8 cellular contexts compared by ENCODE assay signal in genomic region chr6:16761469-16762264, GRCh38. TPM values are rescaled to one million over a fixed set of nuclear protein-coding genes. Genes with fewer than 3 reads are reported as not detected.
A peak's percentile ranks its signal among the peaks of the same experiment; 100 is the strongest.
DNase-seq lines count a peak whose midpoint lies in the region; ATAC-seq and TF ChIP-seq lines count a peak whose summit lies in the region.

No MANE protein-coding gene starts in this region.

- H3K36me3 ChIP-seq in neuron (ENCODE audit: insufficient read depth, low read length), result no peaks in the 10 kb centered on the region

- peak overlapping the region; percentile 81 for H2AFZ ChIP-seq in neuron (ENCODE audit: low read depth, low read length)

- no peak for TF ChIP-seq CTCF in foreskin fibroblast (IDR thresholded peaks at IDR 0.05; ENCODE audit: low read depth, low read length)

- no peaks in the 10 kb centered on the region for H3K27me3 ChIP-seq in neuron (ENCODE audit: insufficient read depth, low read length)

- peaks cover 37% of the 10 kb centered on the region for H3K4me1 ChIP-seq in neuron (ENCODE audit: insufficient read depth, low read length)

- peak; percentile 82 for DNase-seq in COLO829 (ENCODE audit: low spot score)
- peak; percentile 95 for DNase-seq in RPMI7951 (ENCODE audit: low read depth)
- DNase-seq in activated gamma-delta T cell (lab: John Stamatoyannopoulos, UW), result peak; percentile 80
- peak; percentile 88 to 95 for DNase-seq in foreskin fibroblast
- peak; percentile 81 for DNase-seq in stromal cell of bone marrow (ENCODE audit: low read depth)

- ATAC-seq in GM19438 (IDR thresholded peaks at IDR 0.05; ENCODE audit: low read depth, unreplicated experiment) (peak; percentile 53), HG03571 (IDR thresholded peaks at IDR 0.05; ENCODE audit: unreplicated experiment) (peak; percentile 41)

- no peaks in the 10 kb centered on the region for H3K9me3 ChIP-seq in neuron (ENCODE audit: low read length)

- H3K4me3 ChIP-seq in foreskin fibroblast (ENCODE audit: low read depth in 1 of 2, low read length in 2 of 2), result peak overlapping the region; percentile 67 to 79
- peak overlapping the region; percentile 94 for H3K4me3 ChIP-seq in neuron (ENCODE audit: low read length)

RNA-seq across cellular contexts. Expression of gene ATXN1, which starts 0.4 kb away (rescaled TPM):
- 29.1 and 31.2 TPM in 2 replicates for total RNA-seq in RPMI7951 (2014; rRNA removed; shearing (Covaris generic))

Comparison
In these comparisons a context has a peak if more than half of its experiments do, and no peak if none do; other contexts are left out.
1. Peak in every context shown above with its lines: DNase-seq, ATAC-seq and H3K4me3 ChIP-seq.